Comparison of ENCODE assay signal across 8 cellular contexts in genomic region chr13:74133657-74134201, GRCh38. TPM values are rescaled to one million over a fixed set of nuclear protein-coding genes. Genes with fewer than 3 reads are reported as not detected.
DNase-seq lines count a peak whose midpoint lies in the region; ATAC-seq and TF ChIP-seq lines count a peak whose summit lies in the region.

No MANE protein-coding gene starts in this region.

- H3K4me3 ChIP-seq in SJCRH30 = peak overlapping the region; percentile 99

- H3K27ac ChIP-seq in KOPT-K1 (ENCODE audit: low read depth, low read length, poor library complexity, severe bottlenecking) (peak overlapping the region; percentile 83), SJCRH30 (peak overlapping the region; percentile 97)

- ATAC-seq in GM21825 (IDR thresholded peaks at IDR 0.05; ENCODE audit: unreplicated experiment) = peak; percentile 39
- peak; percentile 41 for ATAC-seq in omental fat pad (ENCODE audit: low FRiP score)

- H3K27ac Mint-ChIP-seq in glutamatergic neuron (ENCODE audit: unreplicated experiment) = peak overlapping the region; percentile 99

- peak; percentile 93 for DNase-seq in EH (ENCODE audit: low read depth)
- DNase-seq in SJCRH30 = peak; percentile 92 to 93
- peak; percentile 86 for DNase-seq in activated naive CD4-positive, alpha-beta T cell treated with Interleukin-2 at 50 U/mL for 16 hours
- peak; percentile 82 for DNase-seq in glutamatergic neuron
- DNase-seq in omental fat pad (ENCODE audit: low spot score) = peak; percentile 28
- DNase-seq in superior temporal gyrus (ENCODE audit: extremely low spot score) = peak; percentile 63

- no peaks in the 10 kb centered on the region for H3K27me3 ChIP-seq in SJCRH30

- no peak for TF ChIP-seq CTCF in glutamatergic neuron (IDR thresholded peaks at IDR 0.05; ENCODE audit: partially characterized antibody, unreplicated experiment)
- no peak for TF ChIP-seq CTCF in omental fat pad (IDR thresholded peaks at IDR 0.05)

- peaks cover 6% of the 10 kb centered on the region for H3K4me1 ChIP-seq in SJCRH30

- H3K9me3 Mint-ChIP-seq in glutamatergic neuron (ENCODE audit: unreplicated experiment) = peaks cover 13% of the 10 kb centered on the region

- peak overlapping the region; percentile 100 for H3K4me3 Mint-ChIP-seq in glutamatergic neuron (ENCODE audit: unreplicated experiment)

- H3K36me3 ChIP-seq in KOPT-K1 (ENCODE audit: insufficient read depth, low read length) (no peaks in the 10 kb centered on the region), SJCRH30 (no peaks in the 10 kb centered on the region)

- peaks cover 12% of the 10 kb centered on the region for H3K27me3 Mint-ChIP-seq in glutamatergic neuron (ENCODE audit: unreplicated experiment)

- H3K4me1 Mint-ChIP-seq in glutamatergic neuron (ENCODE audit: low read depth, unreplicated experiment) = peaks cover 15% of the 10 kb centered on the region

- H3K9me3 ChIP-seq in KOPT-K1 (ENCODE audit: insufficient read depth, low read length, poor library complexity, severe bottlenecking) = no peaks in the 10 kb centered on the region
- H3K9me3 ChIP-seq in SJCRH30 (replicated peaks) = no peaks in the 10 kb centered on the region

- no peaks in the 10 kb centered on the region for H3K36me3 Mint-ChIP-seq in glutamatergic neuron (ENCODE audit: unreplicated experiment)

RNA-seq across cellular contexts. Expression of gene KLF12, which starts 0.5 kb away (rescaled TPM):
- 11.3 and 12.3 TPM in 2 replicates for total RNA-seq in SJCRH30 (2014; rRNA removed; shearing (Covaris generic))
- total RNA-seq in glutamatergic neuron (ENCODE audit: unreplicated experiment) (59.9 TPM), omental fat pad (10 to 100 TPM in 1 of 4 donors, 1 to 10 TPM in 3; 2.4 to 14.5 (median 3.9) TPM)

Comparison
In these comparisons a context has a peak if more than half of its experiments do, and no peak if none do; other contexts are left out.
1. Peak in every context shown above with its lines: DNase-seq, ATAC-seq, H3K4me3 ChIP-seq and H3K27ac ChIP-seq.
2. DNase-seq: peak in every context shown above with its lines; median percentile 93 in EH; 92 in SJCRH30; 86 in activated naive CD4-positive, alpha-beta T cell treated with Interleukin-2 at 50 U/mL for 16 hours; 82 in glutamatergic neuron; 63 in superior temporal gyrus; 28 in omental fat pad.